Comparison of ENCODE assay signal across 8 cellular contexts in the genomic region with DNA sequence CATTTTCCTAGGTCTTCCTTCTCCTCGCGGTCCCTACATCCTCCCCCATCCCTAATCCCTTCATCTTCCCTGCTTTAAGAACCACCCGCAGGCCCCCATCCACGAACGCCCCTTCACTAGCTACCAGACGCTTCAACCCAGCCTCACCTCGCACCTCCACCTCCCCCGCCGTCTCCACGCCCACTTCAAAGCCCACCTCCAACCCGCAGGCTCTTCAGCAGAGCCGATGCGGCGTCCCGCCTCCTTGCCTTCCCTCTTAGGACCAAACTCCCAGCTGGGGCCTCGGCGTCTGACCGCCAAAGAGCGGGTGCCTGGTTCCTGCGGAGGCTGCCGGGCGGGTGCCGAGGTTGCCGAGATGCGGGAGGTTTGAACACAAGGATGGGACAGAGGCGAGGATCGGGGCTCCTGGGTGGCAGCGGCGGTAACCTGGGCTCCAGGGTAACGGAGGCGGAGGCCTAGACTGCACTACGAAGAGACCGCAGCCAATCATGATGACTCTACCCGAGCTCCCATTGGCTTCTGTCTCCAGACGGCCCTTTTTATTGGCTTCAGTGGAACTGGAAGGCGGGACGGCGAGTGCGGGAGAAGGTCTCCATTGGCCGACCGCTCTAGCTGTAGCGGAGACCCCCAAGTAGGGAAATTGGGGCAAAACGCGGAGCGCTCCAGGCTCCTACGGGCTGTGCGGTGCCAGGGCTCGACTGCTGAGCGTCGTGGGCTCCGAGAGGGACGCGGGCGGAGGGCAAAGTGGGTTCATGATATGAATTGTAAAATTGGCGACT. TPM values are rescaled to one million over a fixed set of nuclear protein-coding genes. Genes with fewer than 3 reads are reported as not detected.
DNase-seq lines count a peak whose midpoint lies in the region; ATAC-seq and TF ChIP-seq lines count a peak whose summit lies in the region.

LCA5 (minus strand) TSS at position 462 of the 779 bp plus-strand sequence. CDS start 18,536 bp downstream, outside the sequence.

- intact Hi-C loops in mucosa of descending colon (cut with DNase I, micrococcal nuclease) = no loop called here

- DNase-seq in D341Med (ENCODE audit: low spot score) = peak; percentile 88
- DNase-seq in HT-29 (ENCODE audit: low spot score) = peak; percentile 96
- DNase-seq in NT2/D1 (ENCODE audit: low read depth, low spot score) = peak; percentile 89
- peak; percentile 75 for DNase-seq in activated T-cell treated with anti-CD3 and anti-CD28 coated beads for 4 hours
- peak; percentile 89 to 92 (median 90) for DNase-seq in mucosa of descending colon
- DNase-seq in stimulated activated CD8-positive, alpha-beta memory T cell treated with anti-CD3 and anti-CD28 coated beads, Interleukin-2, amount 100 ng/mL, for 48 hours (ENCODE audit: low read depth in 2 of 2) = peak; percentile 57 to 64

- peak within 1 kb of the TSS; percentile 66 for H3K4me3 ChIP-seq in NT2/D1 (ENCODE audit: insufficient read length, low read depth)
- H3K4me3 ChIP-seq in esophagus (ENCODE audit: low read depth in 1 of 2, low read length in 2 of 2) = peak within 1 kb of the TSS; percentile 85 to 92
- H3K4me3 ChIP-seq in mucosa of descending colon = peak within 1 kb of the TSS; percentile 41

- ATAC-seq in GM21381 (IDR thresholded peaks at IDR 0.05; ENCODE audit: unreplicated experiment) (peak; percentile 100), mucosa of descending colon (peak; percentile 99)

- H3K4me1 ChIP-seq in NT2/D1 (ENCODE audit: insufficient read depth, insufficient read length) = no peaks in the 10 kb centered on the region
- H3K4me1 ChIP-seq in esophagus (ENCODE audit: control insufficient read depth in 2 of 2, insufficient read depth in 2 of 2, low read length in 1 of 2) = no peaks in the 10 kb centered on the region
- H3K4me1 ChIP-seq in mucosa of descending colon (ENCODE audit: low read depth) = peaks cover 4% of the 10 kb centered on the region

- no peaks in the 10 kb centered on the region for H3K27me3 ChIP-seq in NT2/D1 (ENCODE audit: insufficient read depth, insufficient read length)
- no peaks in the 10 kb centered on the region for H3K27me3 ChIP-seq in esophagus (ENCODE audit: control insufficient read depth in 1 of 2, insufficient read depth in 2 of 2, low read length in 2 of 2)

- no peak for TF ChIP-seq CTCF in mucosa of descending colon (IDR thresholded peaks at IDR 0.05)

- H3K9ac ChIP-seq in NT2/D1 (ENCODE audit: insufficient read length, low read depth) = peak within 1 kb of the TSS; percentile 39

- 1% methylated on average over 54 to 55 of the region's 55 CpGs for WGBS in esophagus, 2 donors

- H3K9me3 ChIP-seq in NT2/D1 (ENCODE audit: insufficient read depth, low read length) = no peaks in the 10 kb centered on the region
- H3K9me3 ChIP-seq in esophagus (ENCODE audit: control insufficient read depth in 2 of 2, insufficient read depth in 1 of 2, low read depth in 1 of 2, low read length in 1 of 2) = no peaks in the 10 kb centered on the region
- H3K9me3 ChIP-seq in mucosa of descending colon = no peaks in the 10 kb centered on the region

- peaks cover 9% of the 10 kb centered on the region for H3K36me3 ChIP-seq in NT2/D1 (ENCODE audit: insufficient read depth, insufficient read length, low read length)
- no peaks in the 10 kb centered on the region for H3K36me3 ChIP-seq in esophagus (ENCODE audit: control insufficient read depth in 2 of 2, insufficient read depth in 2 of 2, low read length in 1 of 2)
- no peaks in the 10 kb centered on the region for H3K36me3 ChIP-seq in mucosa of descending colon (ENCODE audit: low read depth)

- H3K27ac ChIP-seq in esophagus (ENCODE audit: low read depth in 2 of 2, low read length in 1 of 2) = peak within 1 kb of the TSS; percentile 94 to 95

RNA-seq across cellular contexts. Expression of gene LCA5, which starts in this region (rescaled TPM):
- 0.29 and 0.36 TPM in 2 replicates for total RNA-seq in HT-29 (2014; rRNA removed; shearing (Covaris generic))
- polyA plus RNA-seq in esophagus = under 1 TPM; 0.73 to 0.94 TPM
- total RNA-seq in mucosa of descending colon = 1 to 10 TPM in 2 of 3 donors, under 1 TPM in 1; 0.43 to 5.5 (median 1.1) TPM

Comparison
In these comparisons a context has a peak if more than half of its experiments do, and no peak if none do; other contexts are left out.
1. Peak in every context shown above with its lines: DNase-seq, ATAC-seq, H3K4me3 ChIP-seq and H3K27ac ChIP-seq.
2. Peak in DNase-seq in HT-29; RNA of the gene not detected or under 1 TPM.